In the genomic region with DNA sequence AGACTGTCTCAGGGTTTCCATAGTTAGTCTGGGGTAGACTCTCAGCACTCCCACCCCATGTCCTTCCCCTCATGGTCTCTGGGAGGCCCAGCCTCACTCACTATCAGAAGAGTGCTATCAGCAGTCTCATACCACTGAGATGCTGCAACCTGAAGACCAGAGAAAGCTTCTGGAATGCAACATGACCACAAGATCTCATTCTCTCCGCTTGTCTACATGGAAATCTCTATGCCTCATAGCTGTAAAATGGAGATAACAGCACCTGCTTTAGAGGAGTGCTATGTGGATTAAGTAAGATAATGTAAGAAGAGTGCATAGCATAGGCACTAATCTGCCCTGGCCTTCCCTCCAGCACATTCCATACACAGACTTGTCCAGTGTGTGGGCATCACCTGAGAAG, we compare ENCODE assay signal across 26 cellular contexts. TPM values are rescaled to one million over a fixed set of nuclear protein-coding genes. Genes with fewer than 3 reads are reported as not detected.
DNase-seq lines count a peak whose midpoint lies in the region; ATAC-seq lines count a peak whose summit lies in the region.
"Had no signal": no experiment of that assay in that cellular context is flagged by ENCODE, and none has a peak within 500 bp of the region (broad histone marks: within the 10 kb centered on the region; RNA-seq: fewer than 3 reads in every experiment).

No MANE protein-coding gene starts in this region.

- CTCF ChIA-PET in activated CD4-positive, alpha-beta memory T cell treated with anti-CD3 and anti-CD28 coated beads for 36 hours (lab: Charles Lee), result interaction anchor here (0.7 to 9.3 kb wide), 6 partner anchors 14 to 198 kb away, joined by 3 to 291 read pairs (median 14); no protein-coding TSS in a partner anchor

- H3K4me1 Mint-ChIP-seq in activated CD4-positive, alpha-beta memory T cell treated with anti-CD3 and anti-CD28 coated beads for 36 hours (ENCODE audit: low read depth), result peaks cover 3% of the 10 kb centered on the region

- H3K27ac Mint-ChIP-seq in activated CD4-positive, alpha-beta memory T cell treated with anti-CD3 and anti-CD28 coated beads for 36 hours, result no peak overlapping the region
- H3K27ac Mint-ChIP-seq: activated T-cell treated with anti-CD3 and anti-CD28 coated beads, Interleukin-2, amount 50 U/mL, for 24 hours; dendritic cell treated with granulocyte-macrophage colony-stimulating factor and Interleukin-4, amounts not matched to agents 40 ng/mL and 50 ng/mL, for 4 days; memory B cell; naive thymus-derived CD4-positive, alpha-beta T cell had no signal

- POLR2A ChIA-PET in activated CD4-positive, alpha-beta memory T cell treated with anti-CD3 and anti-CD28 coated beads for 36 hours (lab: Charles Lee), result no interaction called here

- H3K4me3 Mint-ChIP-seq in activated CD4-positive, alpha-beta memory T cell treated with anti-CD3 and anti-CD28 coated beads for 36 hours, result no peak overlapping the region
- H3K4me3 Mint-ChIP-seq: activated T-cell treated with anti-CD3 and anti-CD28 coated beads, Interleukin-2, amount 50 U/mL, for 24 hours; dendritic cell treated with granulocyte-macrophage colony-stimulating factor and Interleukin-4, amounts not matched to agents 40 ng/mL and 50 ng/mL, for 4 days; memory B cell; naive thymus-derived CD4-positive, alpha-beta T cell had no signal

- no peak for ATAC-seq in GM19035 (IDR thresholded peaks at IDR 0.05; ENCODE audit: unreplicated experiment)
- ATAC-seq in GM19397 (IDR thresholded peaks at IDR 0.05; ENCODE audit: unreplicated experiment), result no peak
- ATAC-seq: activated CD4-positive, CD25-positive, alpha-beta regulatory T cell treated with anti-CD3 and anti-CD28 coated beads, Interleukin-2, amount 50 U/mL, for 24 hours; HepG2; left cardiac atrium; naive thymus-derived CD4-positive, alpha-beta T cell; Right ventricle myocardium inferior had no signal

- peaks cover 12% of the 10 kb centered on the region for H3K27me3 Mint-ChIP-seq in activated CD4-positive, alpha-beta memory T cell treated with anti-CD3 and anti-CD28 coated beads for 36 hours

- DNase-seq in A172 (ENCODE audit: low spot score) (peak; percentile 50), LHCN-M2 (ENCODE audit: low read depth) (peak; percentile 14), amniotic epithelial cell (ENCODE audit: low read depth) (peak; percentile 96), iPS-NIHi7 (ENCODE audit: extremely low spot score) (peak; percentile 9), AG20443 (ENCODE audit: low spot score) (no peak)
- no peak for DNase-seq in activated CD4-positive, alpha-beta memory T cell treated with anti-CD3 and anti-CD28 coated beads for 36 hours
- DNase-seq: 8988T; activated naive CD4-positive, alpha-beta T cell; activated T-cell treated with anti-CD3 and anti-CD28 coated beads, Interleukin-2, amount 50 U/mL, for 24 hours; amniotic stem cell; BE2C; DMS53; left cardiac atrium; naive thymus-derived CD4-positive, alpha-beta T cell; NCI-H1417 treated with DMSO at 0.1 percent for 48 hours; NCI-H2081 treated with DMSO at 0.1 percent for 48 hours; NCI-H446 treated with DMSO at 0.1 percent for 48 hours; substantia nigra; T1000 had no signal

- no peaks in the 10 kb centered on the region for H3K36me3 Mint-ChIP-seq in activated CD4-positive, alpha-beta memory T cell treated with anti-CD3 and anti-CD28 coated beads for 36 hours
- H3K36me3 Mint-ChIP-seq: memory B cell; naive thymus-derived CD4-positive, alpha-beta T cell had no signal

- intact Hi-C loops in activated CD4-positive, alpha-beta memory T cell treated with anti-CD3 and anti-CD28 coated beads for 36 hours (cut with micrococcal nuclease), result loop anchor here (2.0 to 5.0 kb wide), 3 partner anchors 45 to 530 kb away; no protein-coding TSS in a partner anchor

- no peaks in the 10 kb centered on the region for H3K9me3 Mint-ChIP-seq in activated CD4-positive, alpha-beta memory T cell treated with anti-CD3 and anti-CD28 coated beads for 36 hours
- H3K9me3 Mint-ChIP-seq: activated T-cell treated with anti-CD3 and anti-CD28 coated beads, Interleukin-2, amount 50 U/mL, for 24 hours; dendritic cell treated with granulocyte-macrophage colony-stimulating factor and Interleukin-4, amounts not matched to agents 40 ng/mL and 50 ng/mL, for 4 days; memory B cell had no signal

RNA-seq across cellular contexts. Expression of a gene that starts 47.0 kb away (rescaled TPM):
- total RNA-seq in A172 (2014; rRNA removed; shearing (Covaris generic)), result 2.2 and 3.2 TPM in 2 replicates
- 2.4 and 3.7 TPM in 2 replicates for total RNA-seq in LHCN-M2 (2014; rRNA removed)
- polyA plus RNA-seq in LHCN-M2 (2012), result 1.0 TPM
- 1 to 10 TPM; 5.7 to 6.0 TPM for total RNA-seq in activated CD4-positive, alpha-beta memory T cell treated with anti-CD3 and anti-CD28 coated beads for 36 hours

Comparison
In these comparisons a context has a peak if more than half of its experiments do, and no peak if none do; other contexts are left out.
1. DNase-seq: peak in A172 (single experiment), LHCN-M2 (single experiment), amniotic epithelial cell (single experiment) and iPS-NIHi7 (single experiment); none in activated CD4-positive, alpha-beta memory T cell treated with anti-CD3 and anti-CD28 coated beads for 36 hours (single experiment) and AG20443 (single experiment).